ENCODE assay signal across 23 cellular contexts in genomic region chr22:37404126-37404525, GRCh38. TPM values are rescaled to one million over a fixed set of nuclear protein-coding genes. Genes with fewer than 3 reads are reported as not detected.
"Had no signal": no experiment of that assay in that cellular context is flagged by ENCODE, and none has a peak within 500 bp of the region (broad histone marks: within the 10 kb centered on the region; RNA-seq: fewer than 3 reads in every experiment).

No MANE protein-coding gene starts in this region.

- H2AFZ ChIP-seq: parathyroid adenoma had no signal

- H3K9me3 Mint-ChIP-seq: mesothelial cell of epicardium; naive B cell; natural killer cell; nephron progenitor cell; stimulated activated memory B cell treated with anti-CD40 and anti-IgM and Interleukin-4, amounts not matched to agents 10 μg/mL and 1 μg/mL and 100 μg/mL, for 72 hours; stimulated activated naive CD8-positive, alpha-beta T cell treated with anti-CD3 and anti-CD28 coated beads, Interleukin-15, amount 100 ng/mL, for 72 hours; type B pancreatic cell had no signal

- H3K27ac Mint-ChIP-seq: mesothelial cell of epicardium; natural killer cell; nephron progenitor cell; stimulated activated memory B cell treated with anti-CD40 and anti-IgM and Interleukin-4, amounts not matched to agents 10 μg/mL and 1 μg/mL and 100 μg/mL, for 72 hours; stimulated activated naive CD8-positive, alpha-beta T cell treated with anti-CD3 and anti-CD28 coated beads, Interleukin-15, amount 100 ng/mL, for 72 hours; type B pancreatic cell had no signal

- H3K4me2 ChIP-seq: smooth muscle cell had no signal

- H3K27me3 Mint-ChIP-seq: stimulated activated naive CD8-positive, alpha-beta T cell treated with anti-CD3 and anti-CD28 coated beads, Interleukin-15, amount 100 ng/mL, for 72 hours had no signal

- H3K4me1 ChIP-seq: parathyroid adenoma, right atrium auricular region, uterus had no signal

- H3K36me3 Mint-ChIP-seq: mesothelial cell of epicardium; naive B cell; natural killer cell; stimulated activated memory B cell treated with anti-CD40 and anti-IgM and Interleukin-4, amounts not matched to agents 10 μg/mL and 1 μg/mL and 100 μg/mL, for 72 hours; type B pancreatic cell had no signal

- H3K9ac ChIP-seq: parathyroid adenoma had no signal

- ATAC-seq: natural killer cell; right lobe of liver; stimulated activated memory B cell treated with anti-CD40 and anti-IgM and Interleukin-4, amounts not matched to agents 10 μg/mL and 1 μg/mL and 100 μg/mL, for 72 hours; stimulated activated naive CD8-positive, alpha-beta T cell treated with anti-CD3 and anti-CD28 coated beads, Interleukin-15, amount 100 ng/mL, for 72 hours had no signal

- H3K4me1 Mint-ChIP-seq: natural killer cell; stimulated activated naive CD8-positive, alpha-beta T cell treated with anti-CD3 and anti-CD28 coated beads, Interleukin-15, amount 100 ng/mL, for 72 hours had no signal

- H3K36me3 ChIP-seq: left ventricle myocardium inferior, right atrium auricular region, right lobe of liver, tibial nerve, uterus had no signal

- H3K9me3 ChIP-seq: left ventricle myocardium inferior, right atrium auricular region, right lobe of liver, tibial nerve, uterus had no signal

- H3K27ac ChIP-seq: left ventricle myocardium inferior, parathyroid adenoma, right atrium auricular region, right lobe of liver, tibial nerve, uterus had no signal

- H3K79me2 ChIP-seq: parathyroid adenoma had no signal

- H3K4me3 Mint-ChIP-seq: mesothelial cell of epicardium; natural killer cell; nephron progenitor cell; stimulated activated memory B cell treated with anti-CD40 and anti-IgM and Interleukin-4, amounts not matched to agents 10 μg/mL and 1 μg/mL and 100 μg/mL, for 72 hours; stimulated activated naive CD8-positive, alpha-beta T cell treated with anti-CD3 and anti-CD28 coated beads, Interleukin-15, amount 100 ng/mL, for 72 hours; type B pancreatic cell had no signal

- DNase-seq: islet precursor cell; left ventricle myocardium inferior; mesendoderm; naive B cell; natural killer cell; nephron progenitor cell; nucleus accumbens; right lobe of liver; stimulated activated CD4-positive, alpha-beta T cell treated with anti-CD3 and anti-CD28 coated beads, Interleukin-1b, Interleukin-23, amount 100 ng/mL, for 48 hours; stimulated activated CD4-positive, alpha-beta T cell treated with anti-CD3 and anti-CD28 coated beads, Interleukin-2, amount 100 ng/mL, for 48 hours; stimulated activated CD4-positive, alpha-beta T cell treated with anti-CD3 and anti-CD28 coated beads, Interleukin-4, amount 100 ng/mL, for 4 hours; stimulated activated CD8-positive, alpha-beta memory T cell treated with anti-CD3 and anti-CD28 coated beads, Interleukin-4, amount 100 ng/mL, for 48 hours; stimulated activated naive CD4-positive, alpha-beta T cell treated with Interleukin-2 at 50 U/mL for 16 hours; stimulated activated naive CD8-positive, alpha-beta T cell treated with anti-CD3 and anti-CD28 coated beads, Interleukin-15, amount 100 ng/mL, for 72 hours; uterus had no signal

- H3K27me3 ChIP-seq: right atrium auricular region, right lobe of liver, uterus had no signal

- H3K4me3 ChIP-seq: left ventricle myocardium inferior, lung, right atrium auricular region, right lobe of liver, smooth muscle cell, tibial nerve, uterus had no signal

RNA-seq across cellular contexts. Expression of gene ELFN2, which starts 23.2 kb away (rescaled TPM):
- total RNA-seq: left ventricle myocardium inferior, right atrium auricular region had no signal
